8 cellular contexts compared by ENCODE assay signal in the genomic region with DNA sequence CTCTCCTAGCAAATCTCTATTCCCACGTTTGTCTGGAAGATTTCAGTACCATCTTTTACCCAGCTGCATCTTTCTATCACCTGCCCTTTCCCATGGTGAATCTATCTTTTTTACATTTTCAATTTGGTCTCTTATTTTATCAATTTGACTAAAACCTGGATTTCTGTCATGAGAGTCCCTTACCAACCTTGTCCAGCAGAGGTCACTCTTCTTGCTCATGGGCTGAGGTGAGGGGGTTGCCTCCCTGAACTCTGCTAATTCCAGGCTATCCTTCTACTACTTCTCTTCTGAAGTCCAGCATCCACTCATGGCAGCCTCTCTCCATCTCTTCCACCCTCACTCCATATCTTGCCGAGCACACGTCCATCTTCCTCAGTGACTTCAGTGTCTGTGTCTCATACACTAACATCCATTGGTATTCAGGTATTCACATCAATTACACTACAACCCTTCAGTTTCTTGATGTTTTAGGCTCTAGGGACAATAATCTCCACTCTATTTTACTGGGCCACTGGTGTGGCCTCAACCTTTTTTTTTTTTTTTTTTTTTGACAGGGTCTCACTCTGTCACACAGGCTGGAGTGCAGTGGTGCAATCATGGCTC. TPM values are rescaled to one million over a fixed set of nuclear protein-coding genes. Genes with fewer than 3 reads are reported as not detected.
A peak's percentile ranks its signal among the peaks of the same experiment; 100 is the strongest.
DNase-seq lines count a peak whose midpoint lies in the region; ATAC-seq and TF ChIP-seq lines count a peak whose summit lies in the region.

No MANE protein-coding gene starts in this region.

- no peaks in the 10 kb centered on the region for H3F3A ChIP-seq in neural cell (ENCODE audit: insufficient read depth, low read length, poor library complexity, severe bottlenecking)

- TF ChIP-seq RAD21 in neural cell (conservative IDR thresholded peaks at IDR 0.05): peak; percentile 49

- intact Hi-C loops in dorsolateral prefrontal cortex (cut with DNase I) (loop anchor here in 1 of 2 donors (10.0 kb wide), 1 partner anchor 958 kb away; no protein-coding TSS in a partner anchor), vagina (cut with DNase I) (no loop called here)

- H3K9me2 ChIP-seq in neural cell (ENCODE audit: insufficient read depth, low read length): no peaks in the 10 kb centered on the region

- no peaks in the 10 kb centered on the region for H3K36me3 ChIP-seq in SJSA1
- H3K36me3 ChIP-seq in neural cell (ENCODE audit: insufficient read depth, low read length): no peaks in the 10 kb centered on the region
- H3K36me3 ChIP-seq in vagina: no peaks in the 10 kb centered on the region

- no peak overlapping the region for H3K27ac ChIP-seq in SJSA1
- H3K27ac ChIP-seq in dorsolateral prefrontal cortex: no peak overlapping the region
- H3K27ac ChIP-seq in neural cell (ENCODE audit: low read length): no peak overlapping the region
- H3K27ac ChIP-seq in vagina: no peak overlapping the region

- DNase-seq in AG04449 (ENCODE audit: low read depth, low spot score): no peak
- peak; percentile 10 for DNase-seq in GDM1 (lab: John Stamatoyannopoulos, UW)
- DNase-seq in SJSA1 (ENCODE audit: low read depth in 1 of 2, low spot score in 2 of 2): peak; percentile 33 to 52
- DNase-seq in dorsolateral prefrontal cortex: no peak
- no peak for DNase-seq in vagina (ENCODE audit: extremely low spot score in 2 of 2)

- H3K27me3 ChIP-seq in SJSA1 (replicated peaks) (no peaks in the 10 kb centered on the region), dorsolateral prefrontal cortex (peaks cover 0 to 4% (median 0%) of the 10 kb centered on the region in 45 donors), neural cell (ENCODE audit: insufficient read depth, low read depth, low read length) (no peaks in the 10 kb centered on the region), vagina (no peaks in the 10 kb centered on the region)

- POLR2A ChIA-PET in AG04449 (lab: Yijun Ruan, JAX): no interaction called here

- H3K4me3 ChIP-seq in AG04449 (ENCODE audit: low read depth, low read length): no peak overlapping the region
- no peak overlapping the region for H3K4me3 ChIP-seq in SJSA1
- H3K4me3 ChIP-seq in dorsolateral prefrontal cortex: no peak overlapping the region
- no peak overlapping the region for H3K4me3 ChIP-seq in neural cell (ENCODE audit: low read length)
- H3K4me3 ChIP-seq in vagina: no peak overlapping the region

- no peak overlapping the region for H2AFZ ChIP-seq in neural cell (ENCODE audit: low read depth, low read length)

- ATAC-seq in HG03432 (IDR thresholded peaks at IDR 0.05; ENCODE audit: unreplicated experiment) (peak; percentile 70), GM21786 (IDR thresholded peaks at IDR 0.05; ENCODE audit: unreplicated experiment) (no peak)

- H3K4me1 ChIP-seq in SJSA1 (replicated peaks) (peaks cover 17% of the 10 kb centered on the region), vagina (no peaks in the 10 kb centered on the region)

- H3K9ac ChIP-seq in neural cell (ENCODE audit: low read length): no peak overlapping the region

- no peaks in the 10 kb centered on the region for H3K79me2 ChIP-seq in neural cell (replicated peaks; ENCODE audit: insufficient read depth, low read length)

- CTCF ChIA-PET in AG04449 (lab: Yijun Ruan, JAX): interaction anchor here (0.7 to 3.2 kb wide), 12 partner anchors 10 to 739 kb away, joined by 3 to 17 read pairs (median 3); a partner anchor contains a TSS

- H3K9me3 ChIP-seq in SJSA1 (replicated peaks): no peaks in the 10 kb centered on the region; the same call in 1 of the 2 replicates
- H3K9me3 ChIP-seq in neural cell (ENCODE audit: low read length): no peaks in the 10 kb centered on the region
- no peaks in the 10 kb centered on the region for H3K9me3 ChIP-seq in vagina

- no peak for TF ChIP-seq POLR2A in vagina (IDR thresholded peaks at IDR 0.05)

- no peak overlapping the region for H3K4me2 ChIP-seq in neural cell (ENCODE audit: low read length)

- TF ChIP-seq EP300 in neural cell (conservative IDR thresholded peaks at IDR 0.05; ENCODE audit: poor library complexity, severe bottlenecking): no peak

- H4K20me1 ChIP-seq in neural cell (ENCODE audit: insufficient read depth): no peaks in the 10 kb centered on the region

- peak; percentile 66 for TF ChIP-seq CTCF in AG04449 (IDR thresholded peaks at IDR 0.05; ENCODE audit: insufficient read depth, low read length, missing control alignments)
- peak; percentile 34 to 77 (median 64) for TF ChIP-seq CTCF in dorsolateral prefrontal cortex (IDR thresholded peaks at IDR 0.05 in 54 of 56, conservative IDR thresholded peaks at IDR 0.05 in 2 of 56; ENCODE audit: low read depth in 1 of 56, partially characterized antibody in 56 of 56)
- TF ChIP-seq CTCF in neural cell (IDR thresholded peaks at IDR 0.05; ENCODE audit: poor library complexity, severe bottlenecking): peak; percentile 62
- peak in 1 of 3 experiments; percentile 38 for TF ChIP-seq CTCF in vagina (IDR thresholded peaks at IDR 0.05)

TF ChIP-seq in neural cell, 6 proteins besides CTCF, POLR2A, EP300 and RAD21:
- TF ChIP-seq MXI1 (conservative IDR thresholded peaks at IDR 0.05; ENCODE audit: poor library complexity, severe bottlenecking): no peak
- TF ChIP-seq, protein P1, sequence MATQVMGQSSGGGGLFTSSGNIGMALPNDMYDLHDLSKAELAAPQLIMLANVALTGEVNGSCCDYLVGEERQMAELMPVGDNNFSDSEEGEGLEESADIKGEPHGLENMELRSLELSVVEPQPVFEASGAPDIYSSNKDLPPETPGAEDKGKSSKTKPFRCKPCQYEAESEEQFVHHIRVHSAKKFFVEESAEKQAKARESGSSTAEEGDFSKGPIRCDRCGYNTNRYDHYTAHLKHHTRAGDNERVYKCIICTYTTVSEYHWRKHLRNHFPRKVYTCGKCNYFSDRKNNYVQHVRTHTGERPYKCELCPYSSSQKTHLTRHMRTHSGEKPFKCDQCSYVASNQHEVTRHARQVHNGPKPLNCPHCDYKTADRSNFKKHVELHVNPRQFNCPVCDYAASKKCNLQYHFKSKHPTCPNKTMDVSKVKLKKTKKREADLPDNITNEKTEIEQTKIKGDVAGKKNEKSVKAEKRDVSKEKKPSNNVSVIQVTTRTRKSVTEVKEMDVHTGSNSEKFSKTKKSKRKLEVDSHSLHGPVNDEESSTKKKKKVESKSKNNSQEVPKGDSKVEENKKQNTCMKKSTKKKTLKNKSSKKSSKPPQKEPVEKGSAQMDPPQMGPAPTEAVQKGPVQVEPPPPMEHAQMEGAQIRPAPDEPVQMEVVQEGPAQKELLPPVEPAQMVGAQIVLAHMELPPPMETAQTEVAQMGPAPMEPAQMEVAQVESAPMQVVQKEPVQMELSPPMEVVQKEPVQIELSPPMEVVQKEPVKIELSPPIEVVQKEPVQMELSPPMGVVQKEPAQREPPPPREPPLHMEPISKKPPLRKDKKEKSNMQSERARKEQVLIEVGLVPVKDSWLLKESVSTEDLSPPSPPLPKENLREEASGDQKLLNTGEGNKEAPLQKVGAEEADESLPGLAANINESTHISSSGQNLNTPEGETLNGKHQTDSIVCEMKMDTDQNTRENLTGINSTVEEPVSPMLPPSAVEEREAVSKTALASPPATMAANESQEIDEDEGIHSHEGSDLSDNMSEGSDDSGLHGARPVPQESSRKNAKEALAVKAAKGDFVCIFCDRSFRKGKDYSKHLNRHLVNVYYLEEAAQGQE (IDR thresholded peaks at IDR 0.05; ENCODE audit: borderline replicate concordance): no peak
- peak; percentile 63 for TF ChIP-seq SMC3 (conservative IDR thresholded peaks at IDR 0.05; ENCODE audit: poor library complexity)
- no peak for TF ChIP-seq EZH2 (IDR thresholded peaks at IDR 0.05; ENCODE audit: borderline replicate concordance, insufficient read depth, low read length, poor library complexity, severe bottlenecking)
- no peak for TF ChIP-seq TAF1 (IDR thresholded peaks at IDR 0.05; ENCODE audit: low read depth)
- no peak for TF ChIP-seq POLR2AphosphoS5 (IDR thresholded peaks at IDR 0.05)
TF ChIP-seq in neural cell: peak in this region for 1.

RNA-seq across cellular contexts. Expression of a gene that starts 17.8 kb away (rescaled TPM):
- total RNA-seq in SJSA1 (2014; rRNA removed; shearing (Covaris generic)): 4.3 and 9.2 TPM in 2 replicates
- total RNA-seq in dorsolateral prefrontal cortex (10 to 100 TPM; 29.6 to 73.7 (median 49.4) TPM), vagina (19.2 TPM)
- polyA plus RNA-seq in neural cell: 11.2 and 12.1 TPM in 2 replicates
- 39.9 and 43.5 TPM in 2 replicates for polyA minus RNA-seq in neural cell

Comparison
In these comparisons a context has a peak if more than half of its experiments do, and no peak if none do; other contexts are left out.
1. DNase-seq: peak in GDM1 (single experiment) and SJSA1 (2 of 2); none in AG04449 (single experiment), dorsolateral prefrontal cortex (0 of 10) and vagina (0 of 2).